In the genomic region with DNA sequence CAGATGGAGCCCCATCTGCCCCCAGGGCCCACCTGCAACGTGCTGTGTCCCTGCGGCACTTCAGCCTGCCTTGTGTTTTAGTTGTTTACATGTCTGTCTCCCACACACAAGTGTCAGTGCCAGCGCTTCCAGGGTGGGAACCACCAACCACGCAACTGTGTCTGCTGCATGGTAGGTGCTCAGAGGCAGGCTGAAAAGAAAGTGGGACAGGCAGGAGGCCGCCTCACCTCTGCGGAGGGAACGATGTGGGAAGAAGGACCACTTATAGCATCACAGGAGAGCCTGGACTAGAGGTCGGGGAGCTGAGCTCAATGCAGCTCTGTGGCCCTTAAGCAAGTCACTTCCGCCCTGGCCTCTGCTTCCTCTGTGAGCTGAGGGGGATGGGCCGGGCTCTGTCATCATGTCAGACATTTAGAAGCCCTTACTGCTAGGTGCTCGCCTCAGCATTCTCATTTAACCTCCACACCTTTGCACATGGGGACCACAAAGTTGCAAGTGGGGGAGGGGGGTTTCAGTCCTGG, we compare ENCODE assay signal across 8 cellular contexts. TPM values are rescaled to one million over a fixed set of nuclear protein-coding genes. Genes with fewer than 3 reads are reported as not detected.
DNase-seq lines count a peak whose midpoint lies in the region; ATAC-seq, FAIRE-seq and TF ChIP-seq lines count a peak whose summit lies in the region.

No MANE protein-coding gene starts in this region.

- H3K27me3 ChIP-seq in right lobe of liver (no peaks in the 10 kb centered on the region), WERI-Rb-1 (ENCODE audit: insufficient read depth, low read depth, severe bottlenecking) (no peaks in the 10 kb centered on the region)

- peaks cover 52% of the 10 kb centered on the region for H3K4me1 Mint-ChIP-seq in activated naive CD4-positive, alpha-beta T cell treated with anti-CD3 and anti-CD28 coated beads for 36 hours (ENCODE audit: low read depth)

- no peak overlapping the region for H3K4me3 ChIP-seq in right lobe of liver
- no peak overlapping the region for H3K4me3 ChIP-seq in WERI-Rb-1 (ENCODE audit: low read depth, low read length)

- H3K27ac Mint-ChIP-seq in activated naive CD4-positive, alpha-beta T cell treated with anti-CD3 and anti-CD28 coated beads for 36 hours = peak overlapping the region; percentile 99

- H3K9me3 ChIP-seq in right lobe of liver (no peaks in the 10 kb centered on the region), WERI-Rb-1 (ENCODE audit: severe bottlenecking) (no peaks in the 10 kb centered on the region)

- FAIRE-seq in H54 (lab: Jason Lieb, UNC) = no peak

- DNase-seq in RWPE1 (ENCODE audit: low spot score) (no peak), right lobe of liver (peak; percentile 63 to 76 (median 69)), H54 (ENCODE audit: insufficient read length, low spot score) (no peak), SW 1271 (lab: John Stamatoyannopoulos, UW) (no peak), WERI-Rb-1 (no peak)
- peak; percentile 95 for DNase-seq in activated naive CD4-positive, alpha-beta T cell treated with anti-CD3 and anti-CD28 coated beads for 36 hours
- DNase-seq in stimulated activated CD8-positive, alpha-beta memory T cell treated with anti-CD3 and anti-CD28 coated beads, Interleukin-2, amount 100 ng/mL, for 48 hours (ENCODE audit: low read depth in 2 of 2) = peak; percentile 65 to 66

- WGBS in right lobe of liver (ENCODE audit: insufficient coverage, low coverage, low lambda C conversion rate, missing lambda C conversion rate) = 67% methylated on average over 4 of the region's 11 CpGs

- H3K9me3 Mint-ChIP-seq in activated naive CD4-positive, alpha-beta T cell treated with anti-CD3 and anti-CD28 coated beads for 36 hours = no peaks in the 10 kb centered on the region

- H3K4me1 ChIP-seq in right lobe of liver = no peaks in the 10 kb centered on the region

- intact Hi-C loops in activated naive CD4-positive, alpha-beta T cell treated with anti-CD3 and anti-CD28 coated beads for 36 hours (cut with micrococcal nuclease) = loop anchor here (1.0 to 2.0 kb wide), 2 partner anchors 18 to 24 kb away; a partner anchor contains a TSS
- intact Hi-C loops in right lobe of liver (cut with DNase I) = no loop called here

- peak; percentile 35 for TF ChIP-seq POLR2A in GM18951 (IDR thresholded peaks at IDR 0.05; ENCODE audit: extremely low read depth, insufficient read depth, insufficient read length)
- no peak for TF ChIP-seq POLR2A in right lobe of liver (IDR thresholded peaks at IDR 0.05)
- no peak for TF ChIP-seq POLR2A in H54 (IDR thresholded peaks at IDR 0.05; ENCODE audit: low read depth, low read length)

- ATAC-seq in right lobe of liver = peak; percentile 63 to 74 (median 65)

- CTCF ChIA-PET in RWPE1 (lab: Yijun Ruan, JAX) = interaction anchor here (1.5 kb wide), 1 partner anchor 25 kb away, joined by 3 read pairs; no protein-coding TSS in a partner anchor
- CTCF ChIA-PET in activated naive CD4-positive, alpha-beta T cell treated with anti-CD3 and anti-CD28 coated beads for 36 hours (lab: Charles Lee) = interaction anchor here (0.8 kb wide), 1 partner anchor 91 kb away, joined by 3 read pairs; no protein-coding TSS in a partner anchor

- H3K36me3 Mint-ChIP-seq in activated naive CD4-positive, alpha-beta T cell treated with anti-CD3 and anti-CD28 coated beads for 36 hours (ENCODE audit: low read depth) = peaks cover 5% of the 10 kb centered on the region

- in situ Hi-C loops in GM18951 (cut with MboI; ENCODE audit: low sequenced_read_pairs, unreplicated experiment) = no loop called here

- POLR2A ChIA-PET in RWPE1 (lab: Yijun Ruan, JAX; ENCODE audit: low non-redundant PET) = no interaction called here

- TF ChIP-seq CTCF in RWPE1 (conservative IDR thresholded peaks at IDR 0.05; ENCODE audit: low read depth) = no peak
- TF ChIP-seq CTCF in right lobe of liver (IDR thresholded peaks at IDR 0.05) = no peak
- no peak for TF ChIP-seq CTCF in WERI-Rb-1 (IDR thresholded peaks at IDR 0.05; ENCODE audit: low read depth, low read length)

- peak overlapping the region; percentile 80 for H3K4me3 Mint-ChIP-seq in activated naive CD4-positive, alpha-beta T cell treated with anti-CD3 and anti-CD28 coated beads for 36 hours

- H3K36me3 ChIP-seq in right lobe of liver (no peaks in the 10 kb centered on the region), WERI-Rb-1 (peaks cover 2% of the 10 kb centered on the region; the same call in 1 of the 2 replicates)

- H3K27ac ChIP-seq in RWPE1 (peak overlapping the region; percentile 50), right lobe of liver (peak overlapping the region; percentile 26 to 55 (median 47)), WERI-Rb-1 (no peak overlapping the region)

- H3K27me3 Mint-ChIP-seq in activated naive CD4-positive, alpha-beta T cell treated with anti-CD3 and anti-CD28 coated beads for 36 hours (ENCODE audit: low read depth) = no peaks in the 10 kb centered on the region

RNA-seq across cellular contexts. Expression of a gene that starts 17.8 kb away (rescaled TPM):
- total RNA-seq in activated naive CD4-positive, alpha-beta T cell treated with anti-CD3 and anti-CD28 coated beads for 36 hours = 10 to 100 TPM; 15.4 to 16.5 TPM
- 1 to 10 TPM; 1.7 to 4.3 (median 3.0) TPM for total RNA-seq in right lobe of liver

Comparison
In these comparisons a context has a peak if more than half of its experiments do, and no peak if none do; other contexts are left out.
1. DNase-seq: peak in activated naive CD4-positive, alpha-beta T cell treated with anti-CD3 and anti-CD28 coated beads for 36 hours (single experiment), right lobe of liver (3 of 3) and stimulated activated CD8-positive, alpha-beta memory T cell treated with anti-CD3 and anti-CD28 coated beads, Interleukin-2, amount 100 ng/mL, for 48 hours (2 of 2); none in RWPE1 (single experiment), H54 (single experiment), SW 1271 (0 of 2) and WERI-Rb-1 (single experiment).